Comparison of ENCODE assay signal across 16 cellular contexts in the genomic region with DNA sequence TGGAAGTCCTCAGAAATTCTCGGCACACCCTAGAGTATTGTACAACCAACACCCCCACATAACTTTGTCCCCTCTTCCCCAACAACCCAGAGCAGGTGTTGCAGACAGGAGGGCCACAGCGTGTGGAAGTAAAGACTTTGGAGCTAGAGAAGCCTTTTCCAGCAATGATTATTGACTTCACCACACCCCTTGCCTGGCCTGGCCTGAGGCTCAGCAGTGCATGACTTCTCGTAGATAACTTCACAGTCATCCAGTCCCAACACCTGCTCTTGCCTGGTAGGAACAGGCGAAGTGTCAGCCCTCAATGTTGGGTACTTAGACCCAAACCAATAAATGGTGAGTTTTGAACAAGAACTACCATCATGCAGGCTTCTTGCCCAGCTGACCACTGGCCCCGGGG.
"Had no signal": no experiment of that assay in that cellular context is flagged by ENCODE, and none has a peak within 500 bp of the region (broad histone marks: within the 10 kb centered on the region; RNA-seq: fewer than 3 reads in every experiment).

No MANE protein-coding gene starts in this region.

- H3K27ac ChIP-seq: coronary artery, parathyroid adenoma, spleen had no signal

- H3K27ac Mint-ChIP-seq: activated B cell treated with CpG ODN at 0.5 μM for 24 hours; activated CD4-positive, alpha-beta T cell treated with anti-CD3 and anti-CD28 coated beads, Interleukin-2, amount 10 ng/mL, durations not matched to agents 24 days and 14 days; activated naive CD4-positive, alpha-beta T cell treated with anti-CD3 and anti-CD28 coated beads, Interleukin-2, amount 10 ng/mL, durations not matched to agents 7 days and 5 days; activated T-helper 17 cell treated with anti-CD3 and anti-CD28 coated beads, Interleukin-2, amount 50 U/mL, for 72 hours; stimulated activated naive B cell treated with anti-CD40 and anti-IgM and Interleukin-4, amounts not matched to agents 10 μg/mL and 1 μg/mL and 100 μg/mL, for 72 hours; T-helper 1 cell treated with Interleukin-12 subunit alpha and Interleukin-12 subunit beta and Interleukin-4 antibody, amounts not matched to agents 30 μg/mL and 1 μg/mL, for 36 hours had no signal

- H3K9me3 ChIP-seq: heart right ventricle, spleen, upper lobe of left lung had no signal

- DNase-seq: activated B cell treated with CpG ODN at 0.5 μM for 24 hours; activated CD4-positive, alpha-beta T cell treated with anti-CD3 and anti-CD28 coated beads, Interleukin-2, amount 10 ng/mL, durations not matched to agents 24 days and 14 days; activated CD8-positive, alpha-beta memory T cell treated with anti-CD3 and anti-CD28 coated beads for 24 hours; activated naive CD4-positive, alpha-beta T cell treated with anti-CD3 and anti-CD28 coated beads, Interleukin-2, amount 10 ng/mL, durations not matched to agents 7 days and 5 days; activated T-cell treated with anti-CD3 and anti-CD28 coated beads for 4 hours; effector CD4-positive, alpha-beta T cell; heart right ventricle; right cardiac atrium; spleen; stimulated activated CD4-positive, alpha-beta T cell treated with anti-CD3 and anti-CD28 coated beads, Interleukin-1b, Interleukin-23, amount 100 ng/mL, for 48 hours; stimulated activated naive B cell treated with anti-CD40 and anti-IgM and Interleukin-4, amounts not matched to agents 10 μg/mL and 1 μg/mL and 100 μg/mL, for 72 hours had no signal

- H3K4me3 Mint-ChIP-seq: activated B cell treated with CpG ODN at 0.5 μM for 24 hours; activated CD4-positive, alpha-beta T cell treated with anti-CD3 and anti-CD28 coated beads, Interleukin-2, amount 10 ng/mL, durations not matched to agents 24 days and 14 days; activated naive CD4-positive, alpha-beta T cell treated with anti-CD3 and anti-CD28 coated beads, Interleukin-2, amount 10 ng/mL, durations not matched to agents 7 days and 5 days; activated T-helper 17 cell treated with anti-CD3 and anti-CD28 coated beads, Interleukin-2, amount 50 U/mL, for 72 hours; stimulated activated naive B cell treated with anti-CD40 and anti-IgM and Interleukin-4, amounts not matched to agents 10 μg/mL and 1 μg/mL and 100 μg/mL, for 72 hours; T-helper 1 cell treated with Interleukin-12 subunit alpha and Interleukin-12 subunit beta and Interleukin-4 antibody, amounts not matched to agents 30 μg/mL and 1 μg/mL, for 36 hours had no signal

- H3K4me1 ChIP-seq: parathyroid adenoma had no signal

- H3K27me3 Mint-ChIP-seq: activated T-helper 17 cell treated with anti-CD3 and anti-CD28 coated beads, Interleukin-2, amount 50 U/mL, for 72 hours; stimulated activated naive B cell treated with anti-CD40 and anti-IgM and Interleukin-4, amounts not matched to agents 10 μg/mL and 1 μg/mL and 100 μg/mL, for 72 hours had no signal

- H3K4me3 ChIP-seq: coronary artery, heart right ventricle, spleen, upper lobe of left lung had no signal

- H3K9ac ChIP-seq: parathyroid adenoma had no signal

- H3K9me3 Mint-ChIP-seq: activated B cell treated with CpG ODN at 0.5 μM for 24 hours; activated CD4-positive, alpha-beta T cell treated with anti-CD3 and anti-CD28 coated beads, Interleukin-2, amount 10 ng/mL, durations not matched to agents 24 days and 14 days; activated naive CD4-positive, alpha-beta T cell treated with anti-CD3 and anti-CD28 coated beads, Interleukin-2, amount 10 ng/mL, durations not matched to agents 7 days and 5 days; activated T-helper 17 cell treated with anti-CD3 and anti-CD28 coated beads, Interleukin-2, amount 50 U/mL, for 72 hours; stimulated activated naive B cell treated with anti-CD40 and anti-IgM and Interleukin-4, amounts not matched to agents 10 μg/mL and 1 μg/mL and 100 μg/mL, for 72 hours; T-helper 1 cell treated with Interleukin-12 subunit alpha and Interleukin-12 subunit beta and Interleukin-4 antibody, amounts not matched to agents 30 μg/mL and 1 μg/mL, for 36 hours had no signal

- H3K36me3 Mint-ChIP-seq: activated naive CD4-positive, alpha-beta T cell treated with anti-CD3 and anti-CD28 coated beads, Interleukin-2, amount 10 ng/mL, durations not matched to agents 7 days and 5 days had no signal

- H3K4me1 Mint-ChIP-seq: activated B cell treated with CpG ODN at 0.5 μM for 24 hours; activated T-helper 17 cell treated with anti-CD3 and anti-CD28 coated beads, Interleukin-2, amount 50 U/mL, for 72 hours had no signal

- H3K27me3 ChIP-seq: heart right ventricle, spleen, upper lobe of left lung had no signal
